24 cellular contexts compared by ENCODE assay signal in the genomic region with DNA sequence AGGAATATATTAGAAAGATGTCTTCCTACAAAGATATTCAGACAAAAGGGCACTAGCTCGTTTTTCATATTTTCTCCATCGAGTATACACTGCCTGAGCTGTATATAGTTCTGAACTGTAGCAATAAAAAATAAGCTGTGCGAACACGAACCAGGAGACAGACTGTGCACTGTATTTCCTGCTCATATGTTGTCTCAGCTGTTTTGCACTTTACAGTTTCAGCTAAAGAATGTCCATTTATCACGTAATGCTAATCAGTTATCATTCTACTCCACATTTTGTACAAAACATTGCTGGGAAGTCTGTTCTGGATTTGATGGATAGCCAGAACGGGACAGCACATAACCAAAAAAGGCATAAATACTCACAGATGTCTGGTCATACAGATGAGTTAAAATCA.
A peak's percentile ranks its signal among the peaks of the same experiment; 100 is the strongest.
DNase-seq lines count a peak whose midpoint lies in the region; ATAC-seq, FAIRE-seq and TF ChIP-seq lines count a peak whose summit lies in the region.
"Had no signal": no experiment of that assay in that cellular context is flagged by ENCODE, and none has a peak within 500 bp of the region (broad histone marks: within the 10 kb centered on the region; RNA-seq: fewer than 3 reads in every experiment).

No MANE protein-coding gene starts in this region.

- no peak overlapping the region for H3K4me3 ChIP-seq in hepatocyte
- H3K4me3 ChIP-seq: thyroid gland had no signal

- no peak overlapping the region for H3K27ac ChIP-seq in hepatocyte
- H3K27ac ChIP-seq: thyroid gland had no signal

- no peaks in the 10 kb centered on the region for H3K9me3 ChIP-seq in hepatocyte (ENCODE audit: low read depth)
- H3K9me3 ChIP-seq: thyroid gland had no signal

- TF ChIP-seq POLR2A in GM12891 (IDR thresholded peaks at IDR 0.05; ENCODE audit: low read depth, low read length), result no peak

- FAIRE-seq in urothelium cell line (lab: Jason Lieb, UNC), result peak; percentile 37
- no peak for FAIRE-seq in GM12891 (lab: Jason Lieb, UNC)
- FAIRE-seq: colon, keratinocyte had no signal

- H2AFZ ChIP-seq in hepatocyte, result no peak overlapping the region

- H3K4me1 ChIP-seq in hepatocyte (ENCODE audit: insufficient read depth), result no peaks in the 10 kb centered on the region
- H3K4me1 ChIP-seq: thyroid gland had no signal

- no peaks in the 10 kb centered on the region for H3K36me3 ChIP-seq in hepatocyte (replicated peaks; ENCODE audit: insufficient read depth, low read depth)
- H3K36me3 ChIP-seq: thyroid gland had no signal

- no peaks in the 10 kb centered on the region for H4K20me1 ChIP-seq in hepatocyte (ENCODE audit: insufficient read depth, poor library complexity, severe bottlenecking)

- H3K27me3 ChIP-seq in hepatocyte, result no peaks in the 10 kb centered on the region
- H3K27me3 ChIP-seq: thyroid gland had no signal

- peak; percentile 17 for ATAC-seq in left ventricle myocardium superior
- ATAC-seq: CD8-positive, alpha-beta T cell; naive thymus-derived CD4-positive, alpha-beta T cell; Panc1 had no signal

- H3K9me2 ChIP-seq in hepatocyte (replicated peaks; ENCODE audit: insufficient read depth), result no peaks in the 10 kb centered on the region

- DNase-seq in left ventricle myocardium superior (no peak), cardiac septum (ENCODE audit: low spot score) (no peak), amniotic epithelial cell (ENCODE audit: low read depth) (peak; percentile 9), hepatocyte (ENCODE audit: low spot score) (no peak), urothelium cell line (ENCODE audit: low spot score) (no peak), NOMO-1 (lab: John Stamatoyannopoulos, UW; ENCODE audit: unreplicated experiment in 2 of 2) (no peak), GM12891 (ENCODE audit: insufficient read length, low spot score) (no peak), NCI-H1048 (lab: John Stamatoyannopoulos, UW) (no peak)
- DNase-seq: activated CD4-positive, alpha-beta T cell treated with anti-CD3 and anti-CD28 coated beads, Interleukin-2, amount 50 U/mL, for 4 hours; CD8-positive, alpha-beta T cell; DMS79; H9; hypothalamus; KG1; mesendoderm; naive thymus-derived CD4-positive, alpha-beta T cell; NCI-H187; NCI-H2227 treated with DMSO at 0.1 percent for 48 hours; NCI-H82; stimulated activated naive CD4-positive, alpha-beta T cell; thyroid gland had no signal

- intact Hi-C loops in left ventricle myocardium superior (cut with micrococcal nuclease) (no loop called here), cardiac septum (cut with DNase I) (no loop called here)

- H3K79me2 ChIP-seq in hepatocyte, result no peaks in the 10 kb centered on the region

- 59% methylated on average over 6 of the region's 6 CpGs for WGBS in hepatocyte (ENCODE audit: low lambda C conversion rate, missing lambda C conversion rate)

- peak overlapping the region; percentile 28 for H3K4me2 ChIP-seq in hepatocyte

- TF ChIP-seq CTCF in hepatocyte (IDR thresholded peaks at IDR 0.05; ENCODE audit: poor library complexity), result no peak

TF ChIP-seq in GM12891, 5 proteins besides CTCF, POLR2A, EP300 and RAD21:
- TF ChIP-seq POU2F2 (IDR thresholded peaks at IDR 0.05; ENCODE audit: low read depth, low read length) (no peak), PAX5 (IDR thresholded peaks at IDR 0.05; ENCODE audit: insufficient read depth, low read length, severe bottlenecking) (no peak), SPI1 (IDR thresholded peaks at IDR 0.05; ENCODE audit: low read depth, low read length) (no peak), POLR2AphosphoS5 (IDR thresholded peaks at IDR 0.05; ENCODE audit: low read depth, low read length) (no peak), TAF1 (IDR thresholded peaks at IDR 0.05; ENCODE audit: low read depth, low read length) (no peak)
